In genomic region chr4:109945056-109945455, GRCh38 we compare ENCODE assay signal across 15 cellular contexts. TPM values are rescaled to one million over a fixed set of nuclear protein-coding genes. Genes with fewer than 3 reads are reported as not detected.
DNase-seq lines count a peak whose midpoint lies in the region; ATAC-seq and TF ChIP-seq lines count a peak whose summit lies in the region.
"Had no signal": no experiment of that assay in that cellular context is flagged by ENCODE, and none has a peak within 500 bp of the region (broad histone marks: within the 10 kb centered on the region; RNA-seq: fewer than 3 reads in every experiment).

No MANE protein-coding gene starts in this region.

- 75 to 96% methylated on average over 4 of the region's 4 CpGs for WGBS in upper lobe of left lung, 2 donors

- TF ChIP-seq CTCF in foreskin keratinocyte (conservative IDR thresholded peaks at IDR 0.05) (no peak), upper lobe of left lung (IDR thresholded peaks at IDR 0.05) (no peak)

- peaks cover 10% of the 10 kb centered on the region for H3K4me1 Mint-ChIP-seq in stimulated activated effector memory CD8-positive, alpha-beta T cell treated with anti-CD3 and anti-CD28 coated beads, Interleukin-12 subunit alpha, Interleukin-12 subunit beta, amount 100 ng/mL, for 72 hours
- H3K4me1 Mint-ChIP-seq: mesothelial cell of epicardium had no signal

- H3K36me3 Mint-ChIP-seq in stimulated activated effector memory CD8-positive, alpha-beta T cell treated with anti-CD3 and anti-CD28 coated beads, Interleukin-12 subunit alpha, Interleukin-12 subunit beta, amount 100 ng/mL, for 72 hours = no peaks in the 10 kb centered on the region
- H3K36me3 Mint-ChIP-seq: mesothelial cell of epicardium had no signal

- TF ChIP-seq EP300 in upper lobe of left lung (IDR thresholded peaks at IDR 0.05) = no peak

- DNase-seq in activated CD8-positive, alpha-beta memory T cell treated with anti-CD3 and anti-CD28 coated beads, Interleukin-2, amount 50 U/mL, for 24 hours (ENCODE audit: extremely low read depth) = peak; percentile 20
- DNase-seq in activated CD8-positive, alpha-beta memory T cell treated with anti-CD3 and anti-CD28 coated beads for 24 hours = no peak
- peak; percentile 5 for DNase-seq in SW480 (ENCODE audit: low spot score)
- DNase-seq in foreskin keratinocyte = peak; percentile 37 to 39
- no peak for DNase-seq in stimulated activated effector memory CD8-positive, alpha-beta T cell treated with anti-CD3 and anti-CD28 coated beads, Interleukin-12 subunit alpha, Interleukin-12 subunit beta, amount 100 ng/mL, for 72 hours (ENCODE audit: low spot score in 2 of 2)
- no peak for DNase-seq in superior temporal gyrus (ENCODE audit: extremely low spot score)
- no peak for DNase-seq in upper lobe of left lung
- DNase-seq: cerebellar nuclear complex, DMS79, NCI-H1694, pancreas, SW 1271, uterus had no signal

- ATAC-seq in foreskin keratinocyte = peak; percentile 62
- ATAC-seq in stimulated activated effector memory CD8-positive, alpha-beta T cell treated with anti-CD3 and anti-CD28 coated beads, Interleukin-12 subunit alpha, Interleukin-12 subunit beta, amount 100 ng/mL, for 72 hours = peak; percentile 53
- ATAC-seq in GM21360 (IDR thresholded peaks at IDR 0.05; ENCODE audit: unreplicated experiment) = no peak
- ATAC-seq in upper lobe of left lung (ENCODE audit: low FRiP score in 2 of 2) = no peak

- TF ChIP-seq POLR2A in upper lobe of left lung (IDR thresholded peaks at IDR 0.05) = no peak

- no peak overlapping the region for H3K4me3 ChIP-seq in upper lobe of left lung
- H3K4me3 ChIP-seq: pancreas, uterus had no signal

- peaks cover 11% of the 10 kb centered on the region for H3K4me1 ChIP-seq in foreskin keratinocyte
- no peaks in the 10 kb centered on the region for H3K4me1 ChIP-seq in upper lobe of left lung
- H3K4me1 ChIP-seq: uterus had no signal

- no peak overlapping the region for H3K27ac Mint-ChIP-seq in stimulated activated effector memory CD8-positive, alpha-beta T cell treated with anti-CD3 and anti-CD28 coated beads, Interleukin-12 subunit alpha, Interleukin-12 subunit beta, amount 100 ng/mL, for 72 hours
- H3K27ac Mint-ChIP-seq: mesothelial cell of epicardium had no signal

- no peaks in the 10 kb centered on the region for H3K9me3 Mint-ChIP-seq in stimulated activated effector memory CD8-positive, alpha-beta T cell treated with anti-CD3 and anti-CD28 coated beads, Interleukin-12 subunit alpha, Interleukin-12 subunit beta, amount 100 ng/mL, for 72 hours
- H3K9me3 Mint-ChIP-seq: mesothelial cell of epicardium had no signal

- H3K27ac ChIP-seq in foreskin keratinocyte = no peak overlapping the region
- H3K27ac ChIP-seq in upper lobe of left lung = no peak overlapping the region
- H3K27ac ChIP-seq: pancreas, uterus had no signal

- H3K27me3 ChIP-seq in foreskin keratinocyte = no peaks in the 10 kb centered on the region
- H3K27me3 ChIP-seq in upper lobe of left lung = no peaks in the 10 kb centered on the region
- H3K27me3 ChIP-seq: pancreas, uterus had no signal

- no peaks in the 10 kb centered on the region for H3K36me3 ChIP-seq in upper lobe of left lung
- H3K36me3 ChIP-seq: pancreas, uterus had no signal

- no peaks in the 10 kb centered on the region for H3K9me3 ChIP-seq in upper lobe of left lung
- H3K9me3 ChIP-seq: pancreas, uterus had no signal

- H3K4me3 Mint-ChIP-seq in stimulated activated effector memory CD8-positive, alpha-beta T cell treated with anti-CD3 and anti-CD28 coated beads, Interleukin-12 subunit alpha, Interleukin-12 subunit beta, amount 100 ng/mL, for 72 hours = no peak overlapping the region
- H3K4me3 Mint-ChIP-seq: mesothelial cell of epicardium had no signal

RNA-seq across cellular contexts. Expression of gene EGF, which starts 32.4 kb away (rescaled TPM):
- 0.60 and 1.1 TPM in 2 replicates for total RNA-seq in foreskin keratinocyte
- 0.08 and 0.30 TPM in 2 replicates for polyA plus RNA-seq in foreskin keratinocyte
- total RNA-seq in upper lobe of left lung = 10 to 100 TPM in 1 of 6 donors, 1 to 10 TPM in 5; 1.5 to 10.1 (median 5.3) TPM

Comparison
In these comparisons a context has a peak if more than half of its experiments do, and no peak if none do; other contexts are left out.
1. DNase-seq: peak in activated CD8-positive, alpha-beta memory T cell treated with anti-CD3 and anti-CD28 coated beads, Interleukin-2, amount 50 U/mL, for 24 hours (single experiment), SW480 (single experiment) and foreskin keratinocyte (2 of 2); none in activated CD8-positive, alpha-beta memory T cell treated with anti-CD3 and anti-CD28 coated beads for 24 hours (single experiment), stimulated activated effector memory CD8-positive, alpha-beta T cell treated with anti-CD3 and anti-CD28 coated beads, Interleukin-12 subunit alpha, Interleukin-12 subunit beta, amount 100 ng/mL, for 72 hours (0 of 2), superior temporal gyrus (single experiment) and upper lobe of left lung (0 of 2).
2. ATAC-seq: peak in foreskin keratinocyte (single experiment) and stimulated activated effector memory CD8-positive, alpha-beta T cell treated with anti-CD3 and anti-CD28 coated beads, Interleukin-12 subunit alpha, Interleukin-12 subunit beta, amount 100 ng/mL, for 72 hours (single experiment); none in GM21360 (single experiment) and upper lobe of left lung (0 of 2).